Comparison of ENCODE assay signal across 25 cellular contexts in the genomic region with DNA sequence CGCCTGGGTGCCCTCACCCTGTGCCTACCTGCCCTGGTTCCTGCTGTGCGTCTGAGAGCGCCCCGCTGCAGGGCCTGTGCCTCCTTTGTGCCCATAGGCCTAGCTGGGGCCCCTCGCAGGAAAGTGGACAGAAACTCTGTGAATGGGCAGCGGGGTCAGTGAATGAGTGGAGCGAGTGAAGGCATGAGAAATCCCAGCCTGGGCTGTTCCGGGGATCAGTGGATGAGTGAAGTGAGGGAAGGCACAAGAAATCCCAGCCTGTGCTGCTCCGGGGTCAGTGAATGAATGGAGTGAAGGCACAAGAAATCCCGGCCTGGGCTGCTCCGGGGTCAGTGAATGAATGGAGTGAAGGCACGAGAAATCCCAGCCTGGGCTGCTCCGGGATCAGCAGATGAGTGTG.
"Had no signal": no experiment of that assay in that cellular context is flagged by ENCODE, and none has a peak within 500 bp of the region (broad histone marks: within the 10 kb centered on the region; RNA-seq: fewer than 3 reads in every experiment).

No MANE protein-coding gene starts in this region.

- H3K4me1 ChIP-seq: gastrocnemius medialis, prostate gland had no signal

- H3K27ac Mint-ChIP-seq: activated naive CD8-positive, alpha-beta T cell treated with anti-CD3 and anti-CD28 coated beads, Interleukin-2, amount 50 U/mL, for 24 hours; natural killer cell treated with Interleukin-12 subunit alpha and Interleukin-12 subunit beta and Interleukin-15 and Interleukin-18, amount 100 ng/mL, for 72 hours; stimulated activated effector memory CD8-positive, alpha-beta T cell treated with anti-CD3 and anti-CD28 coated beads, Interleukin-12 subunit alpha, Interleukin-12 subunit beta, amount 100 ng/mL, for 72 hours; T-helper 2 cell treated with Interferon-gamma antibody and Interleukin-4, amounts not matched to agents 5 μg/mL and 100 μg/mL, for 36 hours; type B pancreatic cell; WTC11 had no signal

- H3K36me3 ChIP-seq: gastrocnemius medialis, heart left ventricle, prostate gland, right lobe of liver had no signal

- H3K27me3 ChIP-seq: right lobe of liver, testis had no signal

- DNase-seq: activated CD4-positive, alpha-beta T cell treated with anti-CD3 and anti-CD28 coated beads, Interleukin-2, amount 10 ng/mL, durations not matched to agents 24 days and 14 days; activated CD8-positive, alpha-beta memory T cell treated with anti-CD3 and anti-CD28 coated beads, Interleukin-2, amount 50 U/mL, for 4 hours; activated gamma-delta T cell treated with Interleukin-2 at 50 U/mL for 16 hours; activated naive CD8-positive, alpha-beta T cell treated with anti-CD3 and anti-CD28 coated beads, Interleukin-2, amount 50 U/mL, for 24 hours; activated T-cell treated with anti-CD3 and anti-CD28 coated beads, Interleukin-2, amount 50 U/mL, for 4 hours; anterior cingulate cortex; erythroblast; gastrocnemius medialis; heart left ventricle; kidney; left ventricle myocardium superior; small intestine; testis had no signal

- H3K4me3 ChIP-seq: coronary artery, gastrocnemius medialis, heart left ventricle, prostate gland, SK-N-MC, testis had no signal

- ATAC-seq: gastrocnemius medialis; heart left ventricle; left ventricle myocardium superior; natural killer cell treated with Interleukin-12 subunit alpha and Interleukin-12 subunit beta and Interleukin-15 and Interleukin-18, amount 100 ng/mL, for 72 hours; right lobe of liver; WTC11 had no signal

- H3K4me3 Mint-ChIP-seq: activated naive CD8-positive, alpha-beta T cell treated with anti-CD3 and anti-CD28 coated beads, Interleukin-2, amount 50 U/mL, for 24 hours; brain; natural killer cell treated with Interleukin-12 subunit alpha and Interleukin-12 subunit beta and Interleukin-15 and Interleukin-18, amount 100 ng/mL, for 72 hours; stimulated activated effector memory CD8-positive, alpha-beta T cell treated with anti-CD3 and anti-CD28 coated beads, Interleukin-12 subunit alpha, Interleukin-12 subunit beta, amount 100 ng/mL, for 72 hours; T-helper 2 cell treated with Interferon-gamma antibody and Interleukin-4, amounts not matched to agents 5 μg/mL and 100 μg/mL, for 36 hours; type B pancreatic cell; WTC11 had no signal

- H3K9me3 ChIP-seq: gastrocnemius medialis, heart left ventricle, prostate gland, right lobe of liver, testis had no signal

- H3K36me3 Mint-ChIP-seq: natural killer cell treated with Interleukin-12 subunit alpha and Interleukin-12 subunit beta and Interleukin-15 and Interleukin-18, amount 100 ng/mL, for 72 hours; stimulated activated effector memory CD8-positive, alpha-beta T cell treated with anti-CD3 and anti-CD28 coated beads, Interleukin-12 subunit alpha, Interleukin-12 subunit beta, amount 100 ng/mL, for 72 hours had no signal

- H3K27ac ChIP-seq: coronary artery, gastrocnemius medialis, heart left ventricle, prostate gland, SK-N-MC, testis had no signal

- FAIRE-seq: endometrium, kidney, small intestine, TTC549 had no signal

- H3K9me3 Mint-ChIP-seq: activated CD4-positive, alpha-beta T cell treated with anti-CD3 and anti-CD28 coated beads, Interleukin-2, amount 10 ng/mL, durations not matched to agents 24 days and 14 days; activated naive CD8-positive, alpha-beta T cell treated with anti-CD3 and anti-CD28 coated beads, Interleukin-2, amount 50 U/mL, for 24 hours; activated T-cell treated with anti-CD3 and anti-CD28 coated beads, Interleukin-2, amount 50 U/mL, for 4 hours; natural killer cell treated with Interleukin-12 subunit alpha and Interleukin-12 subunit beta and Interleukin-15 and Interleukin-18, amount 100 ng/mL, for 72 hours; stimulated activated effector memory CD8-positive, alpha-beta T cell treated with anti-CD3 and anti-CD28 coated beads, Interleukin-12 subunit alpha, Interleukin-12 subunit beta, amount 100 ng/mL, for 72 hours; T-helper 2 cell treated with Interferon-gamma antibody and Interleukin-4, amounts not matched to agents 5 μg/mL and 100 μg/mL, for 36 hours; type B pancreatic cell had no signal

- H3K27me3 Mint-ChIP-seq: activated naive CD8-positive, alpha-beta T cell treated with anti-CD3 and anti-CD28 coated beads, Interleukin-2, amount 50 U/mL, for 24 hours; brain; natural killer cell treated with Interleukin-12 subunit alpha and Interleukin-12 subunit beta and Interleukin-15 and Interleukin-18, amount 100 ng/mL, for 72 hours had no signal

- H3K4me1 Mint-ChIP-seq: brain had no signal
